25 cellular contexts compared by ENCODE assay signal in genomic region chr10:1406976-1407945, GRCh38.
"Had no signal": no experiment of that assay in that cellular context is flagged by ENCODE, and none has a peak within 500 bp of the region (broad histone marks: within the 10 kb centered on the region; RNA-seq: fewer than 3 reads in every experiment).

No MANE protein-coding gene starts in this region.

- H3K4me2 ChIP-seq: neural progenitor cell had no signal

- H3K27ac Mint-ChIP-seq: activated B cell treated with CpG ODN at 0.5 μM for 24 hours; activated CD4-positive, alpha-beta T cell treated with anti-CD3 and anti-CD28 coated beads for 36 hours; activated CD8-positive, alpha-beta T cell treated with anti-CD3 and anti-CD28 coated beads for 36 hours; activated naive CD8-positive, alpha-beta T cell; naive thymus-derived CD8-positive, alpha-beta T cell; neural progenitor cell; T-helper 17 cell had no signal

- DNase-seq: activated B cell treated with CpG ODN at 0.5 μM for 24 hours; activated CD4-positive, alpha-beta T cell treated with anti-CD3 and anti-CD28 coated beads for 36 hours; activated CD8-positive, alpha-beta T cell treated with anti-CD3 and anti-CD28 coated beads for 36 hours; activated naive CD4-positive, alpha-beta T cell; activated T-cell treated with anti-CD3 and anti-CD28 coated beads, Interleukin-2, amount 50 U/mL, for 1 hour; adrenal gland; central memory CD4-positive, alpha-beta T cell; heart left ventricle; left colon; lower lobe of right lung; naive thymus-derived CD8-positive, alpha-beta T cell; ovary; right cardiac atrium; stimulated activated CD4-positive, alpha-beta T cell treated with anti-CD3 and anti-CD28 coated beads, Interleukin-12 subunit alpha, Interleukin-12 subunit beta, amount 100 ng/mL, for 4 hours; stimulated activated CD4-positive, alpha-beta T cell treated with anti-CD3 and anti-CD28 coated beads, Interleukin-4, amount 100 ng/mL, for 4 hours; stimulated activated naive CD8-positive, alpha-beta T cell treated with anti-CD3 and anti-CD28 coated beads, Interleukin-15, Interleukin-2, amounts not matched to agents 100 U/mL and 50 U/mL, for 24 hours; substantia nigra; T-helper 17 cell; thyroid gland; upper lobe of right lung had no signal

- H3K36me3 ChIP-seq: adrenal gland, ascending aorta, heart left ventricle, lower lobe of right lung, neural progenitor cell, ovary, prostate gland, thyroid gland, upper lobe of right lung had no signal

- H3K4me1 Mint-ChIP-seq: activated CD4-positive, alpha-beta T cell treated with anti-CD3 and anti-CD28 coated beads for 36 hours; T-helper 17 cell had no signal

- H3K9ac ChIP-seq: neural progenitor cell had no signal

- H3K4me3 Mint-ChIP-seq: activated B cell treated with CpG ODN at 0.5 μM for 24 hours; activated CD4-positive, alpha-beta T cell treated with anti-CD3 and anti-CD28 coated beads for 36 hours; activated CD8-positive, alpha-beta T cell treated with anti-CD3 and anti-CD28 coated beads for 36 hours; activated naive CD8-positive, alpha-beta T cell; naive thymus-derived CD8-positive, alpha-beta T cell; neural progenitor cell; T-helper 17 cell had no signal

- H3K36me3 Mint-ChIP-seq: activated naive CD8-positive, alpha-beta T cell; naive thymus-derived CD8-positive, alpha-beta T cell; neural progenitor cell had no signal

- H3K27me3 ChIP-seq: adrenal gland, ascending aorta, neural progenitor cell, ovary, thyroid gland, upper lobe of right lung had no signal

- H3K9me3 ChIP-seq: adrenal gland, ascending aorta, heart left ventricle, lower lobe of right lung, prostate gland, thyroid gland, upper lobe of right lung had no signal

- H2AFZ ChIP-seq: neural progenitor cell had no signal

- H3K4me1 ChIP-seq: adrenal gland, ascending aorta, heart left ventricle, lower lobe of right lung, neural progenitor cell, prostate gland, thyroid gland, upper lobe of right lung had no signal

- H3K9me3 Mint-ChIP-seq: activated B cell treated with CpG ODN at 0.5 μM for 24 hours; activated CD8-positive, alpha-beta T cell treated with anti-CD3 and anti-CD28 coated beads for 36 hours; naive thymus-derived CD8-positive, alpha-beta T cell had no signal

- H3K4me3 ChIP-seq: adrenal gland, ascending aorta, heart left ventricle, lower lobe of right lung, neural progenitor cell, ovary, prostate gland, thyroid gland, upper lobe of right lung had no signal

- ATAC-seq: activated CD4-positive, alpha-beta T cell treated with anti-CD3 and anti-CD28 coated beads for 36 hours; activated CD8-positive, alpha-beta T cell treated with anti-CD3 and anti-CD28 coated beads for 36 hours; heart left ventricle; left colon; lower lobe of right lung; naive thymus-derived CD8-positive, alpha-beta T cell; right cardiac atrium; stimulated activated naive CD8-positive, alpha-beta T cell treated with anti-CD3 and anti-CD28 coated beads, Interleukin-15, Interleukin-2, amounts not matched to agents 100 U/mL and 50 U/mL, for 24 hours; T-helper 17 cell; upper lobe of right lung had no signal

- H3K27ac ChIP-seq: adrenal gland, ascending aorta, epithelial cell of prostate, heart left ventricle, lower lobe of right lung, neural progenitor cell, ovary, prostate gland, thyroid gland, upper lobe of right lung had no signal
